ENCODE assay signal across 1 cellular context in the genomic region with DNA sequence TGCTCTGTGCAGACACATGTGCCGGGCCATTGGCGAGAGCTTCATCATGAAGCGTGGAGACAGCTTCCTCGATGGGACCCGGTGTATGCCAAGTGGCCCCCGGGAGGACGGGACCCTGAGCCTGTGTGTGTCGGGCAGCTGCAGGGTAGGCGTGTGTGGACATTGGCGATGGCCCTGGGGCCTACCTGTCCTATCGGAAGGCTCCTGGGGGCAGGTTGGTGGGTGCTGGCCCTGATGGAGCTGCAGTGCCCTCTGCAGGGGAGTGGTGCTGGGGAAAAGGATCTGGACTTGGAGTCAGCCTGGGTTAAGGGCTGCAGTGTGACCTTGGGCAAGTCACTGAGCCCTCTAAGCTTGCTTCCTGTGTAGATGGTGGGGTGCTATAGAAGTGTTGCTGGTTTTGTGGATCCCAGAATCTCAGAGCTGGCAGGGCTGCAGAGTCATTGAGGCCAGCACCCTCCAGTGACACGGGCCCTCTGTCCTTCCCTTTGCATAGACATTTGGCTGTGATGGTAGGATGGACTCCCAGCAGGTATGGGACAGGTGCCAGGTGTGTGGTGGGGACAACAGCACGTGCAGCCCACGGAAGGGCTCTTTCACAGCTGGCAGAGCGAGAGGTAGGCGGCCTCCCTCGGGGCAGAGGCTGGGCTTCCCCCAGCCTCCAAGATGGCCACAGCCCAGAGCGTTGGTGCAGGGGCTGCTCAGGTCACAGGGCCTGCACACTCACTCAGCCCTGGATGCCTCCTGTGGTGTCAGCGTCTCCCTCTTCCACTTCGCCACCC.
TF ChIP-seq lines count a peak whose summit lies in the region.

No MANE protein-coding gene starts in this region.

TF ChIP-seq in GM23338, 12 proteins besides CTCF, POLR2A, EP300 and RAD21 (continued from another document):
- TF ChIP-seq ZNF462 (CRISPR knock-in tag; IDR thresholded peaks at IDR 0.05): no peak
- TF ChIP-seq EZH2 (IDR thresholded peaks at IDR 0.05; ENCODE audit: low read depth, unreplicated experiment): no peak
- TF ChIP-seq, protein P1, sequence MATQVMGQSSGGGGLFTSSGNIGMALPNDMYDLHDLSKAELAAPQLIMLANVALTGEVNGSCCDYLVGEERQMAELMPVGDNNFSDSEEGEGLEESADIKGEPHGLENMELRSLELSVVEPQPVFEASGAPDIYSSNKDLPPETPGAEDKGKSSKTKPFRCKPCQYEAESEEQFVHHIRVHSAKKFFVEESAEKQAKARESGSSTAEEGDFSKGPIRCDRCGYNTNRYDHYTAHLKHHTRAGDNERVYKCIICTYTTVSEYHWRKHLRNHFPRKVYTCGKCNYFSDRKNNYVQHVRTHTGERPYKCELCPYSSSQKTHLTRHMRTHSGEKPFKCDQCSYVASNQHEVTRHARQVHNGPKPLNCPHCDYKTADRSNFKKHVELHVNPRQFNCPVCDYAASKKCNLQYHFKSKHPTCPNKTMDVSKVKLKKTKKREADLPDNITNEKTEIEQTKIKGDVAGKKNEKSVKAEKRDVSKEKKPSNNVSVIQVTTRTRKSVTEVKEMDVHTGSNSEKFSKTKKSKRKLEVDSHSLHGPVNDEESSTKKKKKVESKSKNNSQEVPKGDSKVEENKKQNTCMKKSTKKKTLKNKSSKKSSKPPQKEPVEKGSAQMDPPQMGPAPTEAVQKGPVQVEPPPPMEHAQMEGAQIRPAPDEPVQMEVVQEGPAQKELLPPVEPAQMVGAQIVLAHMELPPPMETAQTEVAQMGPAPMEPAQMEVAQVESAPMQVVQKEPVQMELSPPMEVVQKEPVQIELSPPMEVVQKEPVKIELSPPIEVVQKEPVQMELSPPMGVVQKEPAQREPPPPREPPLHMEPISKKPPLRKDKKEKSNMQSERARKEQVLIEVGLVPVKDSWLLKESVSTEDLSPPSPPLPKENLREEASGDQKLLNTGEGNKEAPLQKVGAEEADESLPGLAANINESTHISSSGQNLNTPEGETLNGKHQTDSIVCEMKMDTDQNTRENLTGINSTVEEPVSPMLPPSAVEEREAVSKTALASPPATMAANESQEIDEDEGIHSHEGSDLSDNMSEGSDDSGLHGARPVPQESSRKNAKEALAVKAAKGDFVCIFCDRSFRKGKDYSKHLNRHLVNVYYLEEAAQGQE (IDR thresholded peaks at IDR 0.05; ENCODE audit: unreplicated experiment): no peak
- no peak for TF ChIP-seq POLR2AphosphoS5 (IDR thresholded peaks at IDR 0.05; ENCODE audit: low read depth)
- TF ChIP-seq CREB1 (CRISPR knock-in tag; IDR thresholded peaks at IDR 0.05; ENCODE audit: low read depth): no peak
- no peak for TF ChIP-seq ZNF114 (CRISPR knock-in tag; IDR thresholded peaks at IDR 0.05)
- no peak for TF ChIP-seq NANOG (IDR thresholded peaks at IDR 0.05; ENCODE audit: borderline replicate concordance)
- TF ChIP-seq STAT1 (IDR thresholded peaks at IDR 0.05; ENCODE audit: unreplicated experiment): no peak
- TF ChIP-seq, protein P2, sequence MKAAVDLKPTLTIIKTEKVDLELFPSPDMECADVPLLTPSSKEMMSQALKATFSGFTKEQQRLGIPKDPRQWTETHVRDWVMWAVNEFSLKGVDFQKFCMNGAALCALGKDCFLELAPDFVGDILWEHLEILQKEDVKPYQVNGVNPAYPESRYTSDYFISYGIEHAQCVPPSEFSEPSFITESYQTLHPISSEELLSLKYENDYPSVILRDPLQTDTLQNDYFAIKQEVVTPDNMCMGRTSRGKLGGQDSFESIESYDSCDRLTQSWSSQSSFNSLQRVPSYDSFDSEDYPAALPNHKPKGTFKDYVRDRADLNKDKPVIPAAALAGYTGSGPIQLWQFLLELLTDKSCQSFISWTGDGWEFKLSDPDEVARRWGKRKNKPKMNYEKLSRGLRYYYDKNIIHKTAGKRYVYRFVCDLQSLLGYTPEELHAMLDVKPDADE (IDR thresholded peaks at IDR 0.05): no peak
- no peak for TF ChIP-seq ZNF331 (CRISPR knock-in tag; IDR thresholded peaks at IDR 0.05; ENCODE audit: low read depth)
- TF ChIP-seq JUNB (IDR thresholded peaks at IDR 0.05; ENCODE audit: unreplicated experiment): no peak
